ENCODE assay signal across 1 cellular context in the genomic region with DNA sequence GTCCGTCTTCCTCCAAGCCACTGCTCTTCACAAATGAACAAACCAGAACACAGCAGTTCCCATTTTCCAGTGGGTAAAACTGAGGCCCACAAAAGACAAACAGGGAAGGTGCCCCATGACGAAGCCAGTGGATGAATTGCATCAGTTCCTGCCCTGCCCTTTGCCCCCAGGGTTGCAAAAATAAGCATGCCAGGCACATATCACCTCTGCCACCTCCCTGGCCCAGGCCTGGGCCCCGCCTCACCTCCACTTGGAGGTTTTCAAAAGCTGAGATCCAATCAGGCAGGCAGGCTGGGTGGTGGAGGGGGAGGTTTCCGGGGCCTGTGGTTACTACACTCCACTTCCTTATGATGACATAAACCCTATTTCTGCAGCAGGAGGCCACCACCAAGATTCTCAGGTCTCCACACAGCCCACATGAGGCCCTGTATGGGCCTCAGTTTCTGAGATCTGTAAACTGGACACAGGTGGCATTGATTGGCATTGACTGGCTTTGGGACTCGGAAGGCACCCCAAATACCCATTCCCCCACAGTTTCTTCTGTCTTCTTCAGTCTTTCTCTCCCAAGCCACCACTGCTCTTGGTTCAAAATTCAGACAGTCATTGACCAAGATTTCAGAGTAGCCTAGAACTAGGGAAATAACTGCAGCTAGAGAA.
A peak's percentile ranks its signal among the peaks of the same experiment; 100 is the strongest.
TF ChIP-seq lines count a peak whose summit lies in the region.

No MANE protein-coding gene starts in this region.

TF ChIP-seq in K562, 482 proteins besides CTCF, POLR2A, EP300 and RAD21 (continued from another document and continues in another):
- TF ChIP-seq, protein P1, sequence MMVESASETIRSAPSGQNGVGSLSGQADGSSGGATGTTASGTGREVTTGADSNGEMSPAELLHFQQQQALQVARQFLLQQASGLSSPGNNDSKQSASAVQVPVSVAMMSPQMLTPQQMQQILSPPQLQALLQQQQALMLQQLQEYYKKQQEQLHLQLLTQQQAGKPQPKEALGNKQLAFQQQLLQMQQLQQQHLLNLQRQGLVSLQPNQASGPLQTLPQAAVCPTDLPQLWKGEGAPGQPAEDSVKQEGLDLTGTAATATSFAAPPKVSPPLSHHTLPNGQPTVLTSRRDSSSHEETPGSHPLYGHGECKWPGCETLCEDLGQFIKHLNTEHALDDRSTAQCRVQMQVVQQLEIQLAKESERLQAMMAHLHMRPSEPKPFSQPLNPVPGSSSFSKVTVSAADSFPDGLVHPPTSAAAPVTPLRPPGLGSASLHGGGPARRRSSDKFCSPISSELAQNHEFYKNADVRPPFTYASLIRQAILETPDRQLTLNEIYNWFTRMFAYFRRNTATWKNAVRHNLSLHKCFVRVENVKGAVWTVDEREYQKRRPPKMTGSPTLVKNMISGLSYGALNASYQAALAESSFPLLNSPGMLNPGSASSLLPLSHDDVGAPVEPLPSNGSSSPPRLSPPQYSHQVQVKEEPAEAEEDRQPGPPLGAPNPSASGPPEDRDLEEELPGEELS (CRISPR knock-in tag; IDR thresholded peaks at IDR 0.05; ENCODE audit: borderline replicate concordance) = no peak
- TF ChIP-seq, protein P2, sequence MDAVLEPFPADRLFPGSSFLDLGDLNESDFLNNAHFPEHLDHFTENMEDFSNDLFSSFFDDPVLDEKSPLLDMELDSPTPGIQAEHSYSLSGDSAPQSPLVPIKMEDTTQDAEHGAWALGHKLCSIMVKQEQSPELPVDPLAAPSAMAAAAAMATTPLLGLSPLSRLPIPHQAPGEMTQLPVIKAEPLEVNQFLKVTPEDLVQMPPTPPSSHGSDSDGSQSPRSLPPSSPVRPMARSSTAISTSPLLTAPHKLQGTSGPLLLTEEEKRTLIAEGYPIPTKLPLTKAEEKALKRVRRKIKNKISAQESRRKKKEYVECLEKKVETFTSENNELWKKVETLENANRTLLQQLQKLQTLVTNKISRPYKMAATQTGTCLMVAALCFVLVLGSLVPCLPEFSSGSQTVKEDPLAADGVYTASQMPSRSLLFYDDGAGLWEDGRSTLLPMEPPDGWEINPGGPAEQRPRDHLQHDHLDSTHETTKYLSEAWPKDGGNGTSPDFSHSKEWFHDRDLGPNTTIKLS (IDR thresholded peaks at IDR 0.05; ENCODE audit: borderline replicate concordance, low read depth) = 0 out of 2 replicates have a peak, but pooled peaks have one; percentile 25
- TF ChIP-seq LEF1 (IDR thresholded peaks at IDR 0.05) (peak; percentile 72; the same call in 1 of the 2 replicates), BHLHE40 (IDR thresholded peaks at IDR 0.05; ENCODE audit: low read length) (0 out of 2 replicates have a peak, but pooled peaks have one; percentile 19), SMARCA4 (IDR thresholded peaks at IDR 0.05) (peak; percentile 61), PHTF2 (CRISPR knock-in tag; IDR thresholded peaks at IDR 0.05) (no peak), THRAP3 (IDR thresholded peaks at IDR 0.05; ENCODE audit: borderline replicate concordance) (no peak), NUFIP1 (IDR thresholded peaks at IDR 0.05; ENCODE audit: partially characterized antibody) (peak; percentile 29), KLF10 (CRISPR knock-in tag; IDR thresholded peaks at IDR 0.05) (no peak), U2AF1 (optimal IDR thresholded peaks at IDR 0.05; ENCODE audit: low read depth, low read length) (no peak), KDM1A (IDR thresholded peaks at IDR 0.05) (peak; percentile 76 to 87), ZNF668 (CRISPR knock-in tag; IDR thresholded peaks at IDR 0.05) (no peak), ZKSCAN1 (IDR thresholded peaks at IDR 0.05; ENCODE audit: low read depth, low read length) (no peak), ARHGAP35 (IDR thresholded peaks at IDR 0.05; ENCODE audit: partially characterized antibody) (no peak), ETV5 (CRISPR knock-in tag; IDR thresholded peaks at IDR 0.05; ENCODE audit: low read depth) (peak; percentile 71), TCF3 (CRISPR knock-in tag; IDR thresholded peaks at IDR 0.05) (peak; percentile 21; the same call in 1 of the 2 replicates), SIRT6 (IDR thresholded peaks at IDR 0.05; ENCODE audit: low read depth, low read length) (no peak), ATF7 (IDR thresholded peaks at IDR 0.05) (peak; percentile 96), DIDO1 (tag; IDR thresholded peaks at IDR 0.05; ENCODE audit: low read depth) (no peak; the same call in 1 of the 2 replicates), SUPT5H (IDR thresholded peaks at IDR 0.05) (0 out of 2 replicates have a peak, but pooled peaks have one; percentile 58), SMARCB1 (IDR thresholded peaks at IDR 0.05; ENCODE audit: insufficient read length, low read depth) (no peak), ELF4 (CRISPR knock-in tag; IDR thresholded peaks at IDR 0.05) (no peak), ZBTB1 (CRISPR knock-in tag; IDR thresholded peaks at IDR 0.05; ENCODE audit: borderline replicate concordance, low read depth) (0 out of 2 replicates have a peak, but pooled peaks have one; percentile 20), FOXK1 (CRISPR knock-in tag; IDR thresholded peaks at IDR 0.05; ENCODE audit: borderline replicate concordance) (no peak), ESRRA (IDR thresholded peaks at IDR 0.05; ENCODE audit: borderline replicate concordance, low read depth) (peak; percentile 90), NFIC (IDR thresholded peaks at IDR 0.05) (0 out of 2 replicates have a peak, but pooled peaks have one; percentile 9), RBM25 (IDR thresholded peaks at IDR 0.05; ENCODE audit: low read depth, low read length, severe bottlenecking) (peak; percentile 88)
- TF ChIP-seq, protein P3, sequence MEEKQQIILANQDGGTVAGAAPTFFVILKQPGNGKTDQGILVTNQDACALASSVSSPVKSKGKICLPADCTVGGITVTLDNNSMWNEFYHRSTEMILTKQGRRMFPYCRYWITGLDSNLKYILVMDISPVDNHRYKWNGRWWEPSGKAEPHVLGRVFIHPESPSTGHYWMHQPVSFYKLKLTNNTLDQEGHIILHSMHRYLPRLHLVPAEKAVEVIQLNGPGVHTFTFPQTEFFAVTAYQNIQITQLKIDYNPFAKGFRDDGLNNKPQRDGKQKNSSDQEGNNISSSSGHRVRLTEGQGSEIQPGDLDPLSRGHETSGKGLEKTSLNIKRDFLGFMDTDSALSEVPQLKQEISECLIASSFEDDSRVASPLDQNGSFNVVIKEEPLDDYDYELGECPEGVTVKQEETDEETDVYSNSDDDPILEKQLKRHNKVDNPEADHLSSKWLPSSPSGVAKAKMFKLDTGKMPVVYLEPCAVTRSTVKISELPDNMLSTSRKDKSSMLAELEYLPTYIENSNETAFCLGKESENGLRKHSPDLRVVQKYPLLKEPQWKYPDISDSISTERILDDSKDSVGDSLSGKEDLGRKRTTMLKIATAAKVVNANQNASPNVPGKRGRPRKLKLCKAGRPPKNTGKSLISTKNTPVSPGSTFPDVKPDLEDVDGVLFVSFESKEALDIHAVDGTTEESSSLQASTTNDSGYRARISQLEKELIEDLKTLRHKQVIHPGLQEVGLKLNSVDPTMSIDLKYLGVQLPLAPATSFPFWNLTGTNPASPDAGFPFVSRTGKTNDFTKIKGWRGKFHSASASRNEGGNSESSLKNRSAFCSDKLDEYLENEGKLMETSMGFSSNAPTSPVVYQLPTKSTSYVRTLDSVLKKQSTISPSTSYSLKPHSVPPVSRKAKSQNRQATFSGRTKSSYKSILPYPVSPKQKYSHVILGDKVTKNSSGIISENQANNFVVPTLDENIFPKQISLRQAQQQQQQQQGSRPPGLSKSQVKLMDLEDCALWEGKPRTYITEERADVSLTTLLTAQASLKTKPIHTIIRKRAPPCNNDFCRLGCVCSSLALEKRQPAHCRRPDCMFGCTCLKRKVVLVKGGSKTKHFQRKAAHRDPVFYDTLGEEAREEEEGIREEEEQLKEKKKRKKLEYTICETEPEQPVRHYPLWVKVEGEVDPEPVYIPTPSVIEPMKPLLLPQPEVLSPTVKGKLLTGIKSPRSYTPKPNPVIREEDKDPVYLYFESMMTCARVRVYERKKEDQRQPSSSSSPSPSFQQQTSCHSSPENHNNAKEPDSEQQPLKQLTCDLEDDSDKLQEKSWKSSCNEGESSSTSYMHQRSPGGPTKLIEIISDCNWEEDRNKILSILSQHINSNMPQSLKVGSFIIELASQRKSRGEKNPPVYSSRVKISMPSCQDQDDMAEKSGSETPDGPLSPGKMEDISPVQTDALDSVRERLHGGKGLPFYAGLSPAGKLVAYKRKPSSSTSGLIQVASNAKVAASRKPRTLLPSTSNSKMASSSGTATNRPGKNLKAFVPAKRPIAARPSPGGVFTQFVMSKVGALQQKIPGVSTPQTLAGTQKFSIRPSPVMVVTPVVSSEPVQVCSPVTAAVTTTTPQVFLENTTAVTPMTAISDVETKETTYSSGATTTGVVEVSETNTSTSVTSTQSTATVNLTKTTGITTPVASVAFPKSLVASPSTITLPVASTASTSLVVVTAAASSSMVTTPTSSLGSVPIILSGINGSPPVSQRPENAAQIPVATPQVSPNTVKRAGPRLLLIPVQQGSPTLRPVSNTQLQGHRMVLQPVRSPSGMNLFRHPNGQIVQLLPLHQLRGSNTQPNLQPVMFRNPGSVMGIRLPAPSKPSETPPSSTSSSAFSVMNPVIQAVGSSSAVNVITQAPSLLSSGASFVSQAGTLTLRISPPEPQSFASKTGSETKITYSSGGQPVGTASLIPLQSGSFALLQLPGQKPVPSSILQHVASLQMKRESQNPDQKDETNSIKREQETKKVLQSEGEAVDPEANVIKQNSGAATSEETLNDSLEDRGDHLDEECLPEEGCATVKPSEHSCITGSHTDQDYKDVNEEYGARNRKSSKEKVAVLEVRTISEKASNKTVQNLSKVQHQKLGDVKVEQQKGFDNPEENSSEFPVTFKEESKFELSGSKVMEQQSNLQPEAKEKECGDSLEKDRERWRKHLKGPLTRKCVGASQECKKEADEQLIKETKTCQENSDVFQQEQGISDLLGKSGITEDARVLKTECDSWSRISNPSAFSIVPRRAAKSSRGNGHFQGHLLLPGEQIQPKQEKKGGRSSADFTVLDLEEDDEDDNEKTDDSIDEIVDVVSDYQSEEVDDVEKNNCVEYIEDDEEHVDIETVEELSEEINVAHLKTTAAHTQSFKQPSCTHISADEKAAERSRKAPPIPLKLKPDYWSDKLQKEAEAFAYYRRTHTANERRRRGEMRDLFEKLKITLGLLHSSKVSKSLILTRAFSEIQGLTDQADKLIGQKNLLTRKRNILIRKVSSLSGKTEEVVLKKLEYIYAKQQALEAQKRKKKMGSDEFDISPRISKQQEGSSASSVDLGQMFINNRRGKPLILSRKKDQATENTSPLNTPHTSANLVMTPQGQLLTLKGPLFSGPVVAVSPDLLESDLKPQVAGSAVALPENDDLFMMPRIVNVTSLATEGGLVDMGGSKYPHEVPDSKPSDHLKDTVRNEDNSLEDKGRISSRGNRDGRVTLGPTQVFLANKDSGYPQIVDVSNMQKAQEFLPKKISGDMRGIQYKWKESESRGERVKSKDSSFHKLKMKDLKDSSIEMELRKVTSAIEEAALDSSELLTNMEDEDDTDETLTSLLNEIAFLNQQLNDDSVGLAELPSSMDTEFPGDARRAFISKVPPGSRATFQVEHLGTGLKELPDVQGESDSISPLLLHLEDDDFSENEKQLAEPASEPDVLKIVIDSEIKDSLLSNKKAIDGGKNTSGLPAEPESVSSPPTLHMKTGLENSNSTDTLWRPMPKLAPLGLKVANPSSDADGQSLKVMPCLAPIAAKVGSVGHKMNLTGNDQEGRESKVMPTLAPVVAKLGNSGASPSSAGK (IDR thresholded peaks at IDR 0.05) = peak; percentile 52; the same call in 1 of the 2 replicates
- TF ChIP-seq, protein P4, sequence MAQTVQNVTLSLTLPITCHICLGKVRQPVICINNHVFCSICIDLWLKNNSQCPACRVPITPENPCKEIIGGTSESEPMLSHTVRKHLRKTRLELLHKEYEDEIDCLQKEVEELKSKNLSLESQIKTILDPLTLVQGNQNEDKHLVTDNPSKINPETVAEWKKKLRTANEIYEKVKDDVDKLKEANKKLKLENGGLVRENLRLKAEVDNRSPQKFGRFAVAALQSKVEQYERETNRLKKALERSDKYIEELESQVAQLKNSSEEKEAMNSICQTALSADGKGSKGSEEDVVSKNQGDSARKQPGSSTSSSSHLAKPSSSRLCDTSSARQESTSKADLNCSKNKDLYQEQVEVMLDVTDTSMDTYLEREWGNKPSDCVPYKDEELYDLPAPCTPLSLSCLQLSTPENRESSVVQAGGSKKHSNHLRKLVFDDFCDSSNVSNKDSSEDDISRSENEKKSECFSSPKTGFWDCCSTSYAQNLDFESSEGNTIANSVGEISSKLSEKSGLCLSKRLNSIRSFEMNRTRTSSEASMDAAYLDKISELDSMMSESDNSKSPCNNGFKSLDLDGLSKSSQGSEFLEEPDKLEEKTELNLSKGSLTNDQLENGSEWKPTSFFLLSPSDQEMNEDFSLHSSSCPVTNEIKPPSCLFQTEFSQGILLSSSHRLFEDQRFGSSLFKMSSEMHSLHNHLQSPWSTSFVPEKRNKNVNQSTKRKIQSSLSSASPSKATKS (CRISPR knock-in tag; IDR thresholded peaks at IDR 0.05) = no peak
- TF ChIP-seq, protein P5, sequence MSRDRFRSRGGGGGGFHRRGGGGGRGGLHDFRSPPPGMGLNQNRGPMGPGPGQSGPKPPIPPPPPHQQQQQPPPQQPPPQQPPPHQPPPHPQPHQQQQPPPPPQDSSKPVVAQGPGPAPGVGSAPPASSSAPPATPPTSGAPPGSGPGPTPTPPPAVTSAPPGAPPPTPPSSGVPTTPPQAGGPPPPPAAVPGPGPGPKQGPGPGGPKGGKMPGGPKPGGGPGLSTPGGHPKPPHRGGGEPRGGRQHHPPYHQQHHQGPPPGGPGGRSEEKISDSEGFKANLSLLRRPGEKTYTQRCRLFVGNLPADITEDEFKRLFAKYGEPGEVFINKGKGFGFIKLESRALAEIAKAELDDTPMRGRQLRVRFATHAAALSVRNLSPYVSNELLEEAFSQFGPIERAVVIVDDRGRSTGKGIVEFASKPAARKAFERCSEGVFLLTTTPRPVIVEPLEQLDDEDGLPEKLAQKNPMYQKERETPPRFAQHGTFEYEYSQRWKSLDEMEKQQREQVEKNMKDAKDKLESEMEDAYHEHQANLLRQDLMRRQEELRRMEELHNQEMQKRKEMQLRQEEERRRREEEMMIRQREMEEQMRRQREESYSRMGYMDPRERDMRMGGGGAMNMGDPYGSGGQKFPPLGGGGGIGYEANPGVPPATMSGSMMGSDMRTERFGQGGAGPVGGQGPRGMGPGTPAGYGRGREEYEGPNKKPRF (IDR thresholded peaks at IDR 0.05; ENCODE audit: low read depth, low read length) = no peak
- TF ChIP-seq, protein P6, sequence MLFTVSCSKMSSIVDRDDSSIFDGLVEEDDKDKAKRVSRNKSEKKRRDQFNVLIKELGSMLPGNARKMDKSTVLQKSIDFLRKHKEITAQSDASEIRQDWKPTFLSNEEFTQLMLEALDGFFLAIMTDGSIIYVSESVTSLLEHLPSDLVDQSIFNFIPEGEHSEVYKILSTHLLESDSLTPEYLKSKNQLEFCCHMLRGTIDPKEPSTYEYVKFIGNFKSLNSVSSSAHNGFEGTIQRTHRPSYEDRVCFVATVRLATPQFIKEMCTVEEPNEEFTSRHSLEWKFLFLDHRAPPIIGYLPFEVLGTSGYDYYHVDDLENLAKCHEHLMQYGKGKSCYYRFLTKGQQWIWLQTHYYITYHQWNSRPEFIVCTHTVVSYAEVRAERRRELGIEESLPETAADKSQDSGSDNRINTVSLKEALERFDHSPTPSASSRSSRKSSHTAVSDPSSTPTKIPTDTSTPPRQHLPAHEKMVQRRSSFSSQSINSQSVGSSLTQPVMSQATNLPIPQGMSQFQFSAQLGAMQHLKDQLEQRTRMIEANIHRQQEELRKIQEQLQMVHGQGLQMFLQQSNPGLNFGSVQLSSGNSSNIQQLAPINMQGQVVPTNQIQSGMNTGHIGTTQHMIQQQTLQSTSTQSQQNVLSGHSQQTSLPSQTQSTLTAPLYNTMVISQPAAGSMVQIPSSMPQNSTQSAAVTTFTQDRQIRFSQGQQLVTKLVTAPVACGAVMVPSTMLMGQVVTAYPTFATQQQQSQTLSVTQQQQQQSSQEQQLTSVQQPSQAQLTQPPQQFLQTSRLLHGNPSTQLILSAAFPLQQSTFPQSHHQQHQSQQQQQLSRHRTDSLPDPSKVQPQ (CRISPR knock-in tag; IDR thresholded peaks at IDR 0.05; ENCODE audit: borderline replicate concordance) = no peak
